Comparison of ENCODE assay signal across 1 cellular context in the genomic region with DNA sequence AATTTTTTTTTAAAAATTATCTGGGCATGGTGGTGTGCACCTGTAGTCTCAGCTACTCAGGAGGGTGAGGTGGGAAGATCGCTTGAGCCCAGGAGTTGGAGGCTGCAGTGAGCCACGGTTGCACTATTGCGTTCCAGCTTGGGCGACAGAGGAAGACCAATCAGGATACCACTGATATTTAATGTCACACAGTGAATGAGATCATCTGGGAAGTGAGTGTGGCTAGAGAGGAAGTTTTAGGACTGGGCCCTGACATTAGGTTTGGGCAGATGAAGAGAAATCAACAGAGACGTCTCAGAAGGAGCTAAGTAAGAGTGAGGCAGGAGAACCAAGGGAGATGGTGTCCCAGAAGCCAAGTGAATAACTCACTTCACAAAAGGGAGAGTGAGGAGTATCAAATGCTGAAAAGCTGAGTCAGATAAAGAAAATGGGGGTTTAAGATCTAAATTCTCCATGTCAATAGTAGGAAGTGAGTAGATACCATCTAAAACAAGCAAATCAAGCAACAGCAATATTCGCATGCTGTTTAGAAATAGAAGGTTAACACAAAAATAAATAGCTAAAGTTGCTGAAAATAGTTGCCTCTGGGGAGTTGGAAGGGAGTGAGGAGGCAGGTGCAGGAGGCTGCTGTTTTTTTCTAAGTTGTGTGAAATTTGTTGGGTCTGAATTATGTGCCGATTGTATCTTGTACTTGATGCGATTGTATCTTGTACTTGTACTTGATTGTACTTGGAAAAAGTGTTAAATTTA.
TF ChIP-seq lines count a peak whose summit lies in the region.

No MANE protein-coding gene starts in this region.

TF ChIP-seq in GM23338, 12 proteins besides CTCF, POLR2A, EP300 and RAD21:
- no peak for TF ChIP-seq EZH2 (IDR thresholded peaks at IDR 0.05; ENCODE audit: low read depth, unreplicated experiment)
- no peak for TF ChIP-seq NANOG (IDR thresholded peaks at IDR 0.05; ENCODE audit: borderline replicate concordance)
- no peak for TF ChIP-seq REST (IDR thresholded peaks at IDR 0.05; ENCODE audit: unreplicated experiment)
- TF ChIP-seq CREB1 (CRISPR knock-in tag; IDR thresholded peaks at IDR 0.05; ENCODE audit: low read depth), result no peak
- no peak for TF ChIP-seq ETS1 (IDR thresholded peaks at IDR 0.05)
